14 cellular contexts compared by ENCODE assay signal in genomic region chr1:154993572-154994268, GRCh38. TPM values are rescaled to one million over a fixed set of nuclear protein-coding genes. Genes with fewer than 3 reads are reported as not detected.
A peak's percentile ranks its signal among the peaks of the same experiment; 100 is the strongest.
DNase-seq lines count a peak whose midpoint lies in the region; ATAC-seq, FAIRE-seq and TF ChIP-seq lines count a peak whose summit lies in the region.
"Had no signal": no experiment of that assay in that cellular context is flagged by ENCODE, and none has a peak within 500 bp of the region (broad histone marks: within the 10 kb centered on the region; RNA-seq: fewer than 3 reads in every experiment).

Gene LENEP, plus strand, starts transcription at chr1:154993586. Its CDS starts 22 bp downstream, at chr1:154993608.

- H3K27ac ChIP-seq in right cardiac atrium (ENCODE audit: low read length), result no peak within 1 kb of the TSS
- H3K27ac ChIP-seq in RWPE1, result peak within 1 kb of the TSS; percentile 71
- H3K27ac ChIP-seq in kidney (ENCODE audit: low read depth in 2 of 2, low read length in 2 of 2), result no peak within 1 kb of the TSS
- H3K27ac ChIP-seq: foreskin keratinocyte, ovary, thyroid gland had no signal

- no peaks in the 10 kb centered on the region for H3K4me1 ChIP-seq in right cardiac atrium (ENCODE audit: control insufficient read depth, insufficient read depth, low read length)
- no peaks in the 10 kb centered on the region for H3K4me1 ChIP-seq in kidney (ENCODE audit: control insufficient read depth in 1 of 2, insufficient read depth in 1 of 2, low read depth in 1 of 2, low read length in 2 of 2)
- H3K4me1 ChIP-seq: foreskin keratinocyte had no signal

- H3K27me3 Mint-ChIP-seq in type B pancreatic cell, result no peaks in the 10 kb centered on the region
- H3K27me3 Mint-ChIP-seq: memory B cell had no signal

- ATAC-seq in right cardiac atrium (peak in 1 of 2 donors; percentile 3), left ventricle myocardium superior (no peak), GM21576 (IDR thresholded peaks at IDR 0.05; ENCODE audit: unreplicated experiment) (no peak)

- H3K9me3 Mint-ChIP-seq in type B pancreatic cell, result no peaks in the 10 kb centered on the region
- H3K9me3 Mint-ChIP-seq: memory B cell had no signal

- H3K36me3 ChIP-seq in kidney (ENCODE audit: control insufficient read depth in 1 of 2, insufficient read depth in 2 of 2, low read length in 2 of 2), result peaks cover 0 to 2% of the 10 kb centered on the region in 2 donors
- H3K36me3 ChIP-seq in MG63, result peaks cover 28% of the 10 kb centered on the region
- H3K36me3 ChIP-seq: ovary had no signal

- no peak for TF ChIP-seq CTCF in RWPE1 (conservative IDR thresholded peaks at IDR 0.05; ENCODE audit: low read depth)
- TF ChIP-seq CTCF in kidney (IDR thresholded peaks at IDR 0.05; ENCODE audit: borderline replicate concordance, extremely low read depth, insufficient read depth), result no peak
- TF ChIP-seq CTCF in type B pancreatic cell (conservative IDR thresholded peaks at IDR 0.05), result no peak

- H3K9me3 ChIP-seq in right cardiac atrium (ENCODE audit: control insufficient read depth, low read length) (no peaks in the 10 kb centered on the region), kidney (ENCODE audit: control insufficient read depth in 1 of 2, low read length in 2 of 2) (no peaks in the 10 kb centered on the region), MG63 (no peaks in the 10 kb centered on the region)
- H3K9me3 ChIP-seq: ovary, thyroid gland had no signal

- no peak within 1 kb of the TSS for H3K4me3 ChIP-seq in right cardiac atrium (ENCODE audit: low read length)
- H3K4me3 ChIP-seq in kidney (ENCODE audit: low read length in 2 of 2), result no peak within 1 kb of the TSS
- H3K4me3 ChIP-seq in MG63, result no peak within 1 kb of the TSS
- H3K4me3 ChIP-seq: ovary, thyroid gland had no signal

- peak within 1 kb of the TSS; percentile 38 for H3K27ac Mint-ChIP-seq in type B pancreatic cell
- H3K27ac Mint-ChIP-seq: memory B cell had no signal

- DNase-seq in right cardiac atrium (peak in 2 of 3 donors; percentile 35 to 42), left ventricle myocardium superior (no peak), RWPE1 (ENCODE audit: low spot score) (no peak), kidney (peak; percentile 54), type B pancreatic cell (ENCODE audit: extremely low spot score, unreplicated experiment) (no peak), MG63 (no peak), activated gamma-delta T cell treated with Interleukin-2 at 50 U/mL for 16 hours (no peak)
- DNase-seq: effector memory CD4-positive, alpha-beta T cell; foreskin keratinocyte; NCI-H1417 treated with DMSO at 0.1 percent for 48 hours; thyroid gland had no signal

- intact Hi-C loops in right cardiac atrium (cut with DNase I), result no loop called here
- intact Hi-C loops in left ventricle myocardium superior (cut with micrococcal nuclease), result no loop called here
- intact Hi-C loops in kidney (cut with DNase I), result no loop called here

- 60% methylated on average over 8 of the region's 8 CpGs for WGBS in right cardiac atrium

- H3K4me1 Mint-ChIP-seq in type B pancreatic cell (ENCODE audit: unreplicated experiment), result peaks cover 25% of the 10 kb centered on the region

- no peak within 1 kb of the TSS for H3K9ac ChIP-seq in kidney (ENCODE audit: low read length in 2 of 2)

- POLR2A ChIA-PET in RWPE1 (lab: Yijun Ruan, JAX; ENCODE audit: low non-redundant PET), result interaction anchor here (0.6 kb wide), 2 partner anchors 10 to 81 kb away, joined by 3 to 8 read pairs; no protein-coding TSS in a partner anchor

- peaks cover 4% of the 10 kb centered on the region for H3K36me3 Mint-ChIP-seq in type B pancreatic cell

- no peak within 1 kb of the TSS for H3K4me3 Mint-ChIP-seq in type B pancreatic cell
- H3K4me3 Mint-ChIP-seq: memory B cell had no signal

- no peak for FAIRE-seq in kidney (lab: Jason Lieb, UNC)

- CTCF ChIA-PET in RWPE1 (lab: Yijun Ruan, JAX), result interaction anchor here (0.6 to 5.0 kb wide), 3 partner anchors 20 to 38 kb away, joined by 3 to 22 read pairs (median 4); partner anchors contain the start of gene PBXIP1

- H3K27me3 ChIP-seq in right cardiac atrium (ENCODE audit: control insufficient read depth, insufficient read depth) (no peaks in the 10 kb centered on the region), MG63 (no peaks in the 10 kb centered on the region)
- H3K27me3 ChIP-seq: foreskin keratinocyte, ovary, thyroid gland had no signal

RNA-seq across cellular contexts. Expression of gene LENEP, which starts in this region (rescaled TPM):
- total RNA-seq in right cardiac atrium (not detected), left ventricle myocardium superior (not detected), kidney (not detected), type B pancreatic cell (ENCODE audit: low replicate concordance) (0.52 and 1.1 TPM in 2 replicates)
- polyA plus RNA-seq in right cardiac atrium (not detected), kidney (ENCODE audit: insufficient read depth, low read depth, low replicate concordance) (not detected)
- not detected in 2 replicates for total RNA-seq in MG63 (2014; rRNA removed; shearing (Covaris generic); ENCODE audit: low replicate concordance)
- total RNA-seq: foreskin keratinocyte, ovary, thyroid gland had no signal
- polyA plus RNA-seq: foreskin keratinocyte, ovary had no signal

Comparison
In these comparisons a context has a peak if more than half of its experiments do, and no peak if none do; other contexts are left out.
1. Peak in DNase-seq in right cardiac atrium; RNA of the gene not detected or under 1 TPM.
2. Peak in DNase-seq in kidney; RNA of the gene not detected or under 1 TPM.